14 cellular contexts compared by ENCODE assay signal in the genomic region with DNA sequence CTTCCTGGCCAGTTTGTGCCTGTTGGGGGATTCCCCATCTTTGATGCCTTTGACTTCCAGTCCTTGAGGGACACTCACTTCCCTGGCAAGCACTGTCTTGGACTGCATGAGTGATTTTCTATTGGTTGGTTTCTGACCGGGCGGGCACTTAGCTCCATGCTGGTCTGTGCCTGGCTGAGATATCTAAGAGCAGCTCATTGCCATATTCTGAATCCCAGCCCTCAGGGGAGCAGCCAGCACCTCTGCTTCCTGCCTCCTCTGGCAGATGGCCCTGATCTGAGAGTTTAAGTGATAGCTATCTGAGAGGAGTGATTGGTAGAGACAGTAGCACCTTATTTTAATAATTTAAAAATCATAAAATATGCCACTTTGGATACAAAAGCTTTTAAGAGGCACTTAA. TPM values are rescaled to one million over a fixed set of nuclear protein-coding genes. Genes with fewer than 3 reads are reported as not detected.
DNase-seq lines count a peak whose midpoint lies in the region; ATAC-seq and TF ChIP-seq lines count a peak whose summit lies in the region.
"Had no signal": no experiment of that assay in that cellular context is flagged by ENCODE, and none has a peak within 500 bp of the region (broad histone marks: within the 10 kb centered on the region; RNA-seq: fewer than 3 reads in every experiment).

No MANE protein-coding gene starts in this region.

- DNase-seq in DMS79 (lab: John Stamatoyannopoulos, UW): peak; percentile 87
- peak; percentile 58 for DNase-seq in NCI-H1092 (lab: John Stamatoyannopoulos, UW)
- peak; percentile 81 to 90 for DNase-seq in NCI-H524 (lab: John Stamatoyannopoulos, UW)
- peak; percentile 48 for DNase-seq in mesenchymal stem cell
- DNase-seq in NCI-H2227 (lab: John Stamatoyannopoulos, UW; ENCODE audit: unreplicated experiment): no peak
- no peak for DNase-seq in foreskin fibroblast
- DNase-seq: activated CD4-positive, alpha-beta T cell treated with anti-CD3 and anti-CD28 coated beads, Interleukin-2, amount 50 U/mL, for 1 hour; activated naive CD4-positive, alpha-beta T cell treated with Interleukin-2 at 50 U/mL for 16 hours; left colon; stimulated activated CD4-positive, alpha-beta T cell treated with anti-CD3 and anti-CD28 coated beads, Interleukin-15, amount 100 ng/mL, for 24 hours; stimulated activated naive CD4-positive, alpha-beta T cell; transverse colon had no signal

- H2BK5ac ChIP-seq in mesenchymal stem cell (ENCODE audit: low read depth, low read length, poor library complexity, severe bottlenecking): no peak overlapping the region

- H3K4me3 ChIP-seq in mesenchymal stem cell (ENCODE audit: insufficient read depth in 1 of 2, low read depth in 1 of 2, low read length in 2 of 2) (no peak overlapping the region), foreskin fibroblast (ENCODE audit: low read depth in 1 of 2, low read length in 2 of 2) (no peak overlapping the region)
- H3K4me3 ChIP-seq: transverse colon had no signal

- no peaks in the 10 kb centered on the region for H3K9me3 ChIP-seq in mesenchymal stem cell (ENCODE audit: control insufficient read depth, low read length)
- H3K9me3 ChIP-seq: transverse colon had no signal

- no peak for TF ChIP-seq CTCF in foreskin fibroblast (IDR thresholded peaks at IDR 0.05; ENCODE audit: low read depth, low read length)

- 85% methylated on average over 2 of the region's 2 CpGs for WGBS in mesenchymal stem cell

- H3K9ac ChIP-seq in mesenchymal stem cell (ENCODE audit: low read length): no peak overlapping the region

- peaks cover 34% of the 10 kb centered on the region for H3K79me1 ChIP-seq in mesenchymal stem cell (replicated peaks; ENCODE audit: low read length, poor library complexity, severe bottlenecking)

- H4K91ac ChIP-seq in mesenchymal stem cell (ENCODE audit: low read length): peak overlapping the region; percentile 22

- H3K27me3 ChIP-seq in mesenchymal stem cell (ENCODE audit: control insufficient read depth in 1 of 2, insufficient read depth in 1 of 2, low read length in 2 of 2): no peaks in the 10 kb centered on the region
- H3K27me3 ChIP-seq: transverse colon had no signal

- no peak overlapping the region for H3K23ac ChIP-seq in mesenchymal stem cell (ENCODE audit: low read length in 2 of 2)

- H3K4me2 ChIP-seq in mesenchymal stem cell (ENCODE audit: low read length, poor library complexity, severe bottlenecking): no peak overlapping the region

- H3K4me1 ChIP-seq in mesenchymal stem cell (ENCODE audit: control insufficient read depth, insufficient read depth, low read depth, low read length): peaks cover 13% of the 10 kb centered on the region

- peak overlapping the region; percentile 60 for H2BK15ac ChIP-seq in mesenchymal stem cell (ENCODE audit: low read depth, poor library complexity, severe bottlenecking)

- peak overlapping the region; percentile 2 to 51 for H2BK12ac ChIP-seq in mesenchymal stem cell (ENCODE audit: low read length in 2 of 2)

- no peak overlapping the region for H3K14ac ChIP-seq in mesenchymal stem cell (ENCODE audit: low read length in 2 of 2)

- peak overlapping the region; percentile 75 to 95 for H3K4ac ChIP-seq in mesenchymal stem cell (ENCODE audit: low read depth in 1 of 2, low read length in 2 of 2)

- H3K36me3 ChIP-seq in mesenchymal stem cell (ENCODE audit: control insufficient read depth in 1 of 2, insufficient read depth in 2 of 2, low read depth in 1 of 2, low read length in 2 of 2): no peaks in the 10 kb centered on the region
- H3K36me3 ChIP-seq: transverse colon had no signal

- no peak overlapping the region for H2AK5ac ChIP-seq in mesenchymal stem cell (ENCODE audit: low read length, severe bottlenecking)

- no peak overlapping the region for H2BK120ac ChIP-seq in mesenchymal stem cell (ENCODE audit: low read depth, low read length)

- H2AFZ ChIP-seq in mesenchymal stem cell (ENCODE audit: low read depth, low read length): no peak overlapping the region

- ATAC-seq in GM18502 (IDR thresholded peaks at IDR 0.05; ENCODE audit: poor library complexity, unreplicated experiment): no peak
- ATAC-seq: left colon had no signal

- peak overlapping the region; percentile 56 to 88 for H3K18ac ChIP-seq in mesenchymal stem cell (ENCODE audit: low read depth in 1 of 2, low read length in 2 of 2)

- H3K27ac ChIP-seq in mesenchymal stem cell (ENCODE audit: low read length, poor library complexity, severe bottlenecking): no peak overlapping the region
- H3K27ac ChIP-seq: C4-2B, transverse colon had no signal

- H4K8ac ChIP-seq in mesenchymal stem cell (ENCODE audit: low read length): peak overlapping the region; percentile 62

RNA-seq across cellular contexts. Expression of gene DISC1, which starts 52.5 kb away (rescaled TPM):
- polyA plus RNA-seq in mesenchymal stem cell (2013, experiment 1 of 2): 5.1 TPM
- polyA plus RNA-seq in mesenchymal stem cell (2013, experiment 2 of 2): 4.9 TPM

Comparison
In these comparisons a context has a peak if more than half of its experiments do, and no peak if none do; other contexts are left out.
1. DNase-seq: peak in DMS79 (single experiment), NCI-H1092 (single experiment), NCI-H524 (2 of 2) and mesenchymal stem cell (single experiment); none in NCI-H2227 (single experiment) and foreskin fibroblast (0 of 2).